Comparison of ENCODE assay signal across 20 cellular contexts in the genomic region with DNA sequence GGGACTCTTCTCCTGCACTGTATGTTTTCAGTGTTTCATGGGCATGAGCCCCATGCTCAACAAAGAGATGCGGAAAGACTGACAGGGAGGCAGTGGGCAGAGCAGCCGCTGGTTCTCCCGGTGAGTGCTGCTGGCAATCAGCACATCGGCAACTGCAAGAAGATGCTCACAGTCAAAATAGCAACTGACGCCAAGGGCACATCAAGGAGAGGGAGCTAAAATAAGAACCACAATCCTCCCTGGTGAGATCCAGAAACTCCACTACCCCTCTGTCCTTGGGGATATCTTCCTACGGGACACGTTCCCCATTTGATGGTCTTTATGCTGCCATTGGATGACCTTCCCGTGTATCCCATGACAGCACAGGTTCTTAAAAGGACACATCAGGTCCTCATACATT.
"Had no signal": no experiment of that assay in that cellular context is flagged by ENCODE, and none has a peak within 500 bp of the region (broad histone marks: within the 10 kb centered on the region; RNA-seq: fewer than 3 reads in every experiment).

No MANE protein-coding gene starts in this region.

- H3K9me3 ChIP-seq: esophagus squamous epithelium, neutrophil, suprapubic skin, thyroid gland, upper lobe of left lung, vagina had no signal

- ATAC-seq: naive thymus-derived CD4-positive, alpha-beta T cell; stimulated activated effector memory CD8-positive, alpha-beta T cell treated with anti-CD3 and anti-CD28 coated beads, Interleukin-12 subunit alpha, Interleukin-12 subunit beta, amount 100 ng/mL, for 72 hours; stimulated activated naive CD8-positive, alpha-beta T cell treated with anti-CD3 and anti-CD28 coated beads, Interleukin-15, Interleukin-2, amounts not matched to agents 100 U/mL and 50 U/mL, for 24 hours had no signal

- FAIRE-seq: keratinocyte had no signal

- H3K36me3 ChIP-seq: neutrophil, suprapubic skin, thyroid gland, upper lobe of left lung, vagina had no signal

- H3K27me3 ChIP-seq: esophagus squamous epithelium, neutrophil, suprapubic skin, thyroid gland, upper lobe of left lung, vagina had no signal

- DNase-seq: effector memory CD4-positive, alpha-beta T cell; esophagus squamous epithelium; foreskin fibroblast; head of caudate nucleus; hypothalamus; immature natural killer cell; mesendoderm; naive thymus-derived CD4-positive, alpha-beta T cell; nephron progenitor cell; stimulated activated CD4-positive, alpha-beta T cell treated with anti-CD3 and anti-CD28 coated beads, Interleukin-4, amount 100 ng/mL, for 1 hour; stimulated activated CD8-positive, alpha-beta memory T cell treated with anti-CD3 and anti-CD28 coated beads, Interleukin-4, amount 100 ng/mL, for 48 hours; stimulated activated naive CD8-positive, alpha-beta T cell treated with anti-CD3 and anti-CD28 coated beads, Interleukin-15, Interleukin-2, amounts not matched to agents 100 U/mL and 50 U/mL, for 24 hours; thyroid gland; upper lobe of left lung had no signal

- H3K4me3 ChIP-seq: esophagus squamous epithelium, suprapubic skin, thyroid gland, upper lobe of left lung, vagina had no signal

- H3K27ac ChIP-seq: epithelial cell of prostate, esophagus squamous epithelium, neutrophil, suprapubic skin, thyroid gland, upper lobe of left lung, vagina had no signal
